ENCODE assay signal across 8 cellular contexts in the genomic region with DNA sequence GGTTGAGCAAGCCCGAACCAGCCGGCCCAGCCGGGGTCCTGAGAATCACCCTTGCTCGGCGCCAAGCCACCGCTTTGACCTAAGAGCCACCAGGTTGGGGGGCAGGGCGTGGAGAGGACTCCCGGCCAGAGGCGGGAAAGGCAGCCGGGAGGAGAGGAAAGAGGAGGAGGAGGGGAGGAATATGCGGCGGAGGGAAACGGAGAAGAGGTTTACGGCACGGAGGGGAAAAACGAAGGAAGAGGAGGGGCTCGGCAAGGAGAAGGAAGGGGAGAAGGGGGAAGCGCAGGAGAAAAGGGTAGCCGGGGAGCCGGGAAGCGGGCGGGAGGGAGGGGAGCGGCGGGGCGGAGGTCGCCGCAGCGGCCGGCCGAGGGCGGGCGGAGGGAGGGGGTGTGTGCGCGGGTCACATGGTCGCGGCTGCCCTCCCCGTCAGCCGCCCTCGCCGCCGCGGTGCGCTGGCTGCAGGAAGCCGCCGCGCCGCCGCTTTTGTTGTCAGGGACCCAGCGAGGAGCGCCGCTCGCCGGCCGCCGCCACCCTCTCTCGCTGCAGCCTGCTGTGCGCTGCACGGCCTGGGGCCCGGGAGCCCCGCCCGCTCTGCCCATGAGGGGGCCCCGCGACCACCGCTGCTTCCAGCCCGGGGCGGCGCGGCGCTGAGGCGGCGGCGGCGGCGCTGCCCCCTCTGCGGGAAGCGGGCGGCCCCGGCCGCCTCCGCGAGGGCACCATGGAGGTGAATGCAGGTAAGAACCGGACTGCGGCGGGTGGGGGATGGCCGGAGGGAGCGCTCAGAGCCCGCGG. TPM values are rescaled to one million over a fixed set of nuclear protein-coding genes. Genes with fewer than 3 reads are reported as not detected.
DNase-seq lines count a peak whose midpoint lies in the region; ATAC-seq and TF ChIP-seq lines count a peak whose summit lies in the region.

A gene (plus strand): TSS at position 426 of the 792 bp plus-strand sequence. CDS start 293 bp downstream, at position 719.

- H3K9me3 Mint-ChIP-seq in activated CD8-positive, alpha-beta T cell treated with anti-CD3 and anti-CD28 coated beads for 36 hours: no peaks in the 10 kb centered on the region

- CTCF ChIA-PET in activated CD8-positive, alpha-beta T cell treated with anti-CD3 and anti-CD28 coated beads for 36 hours (lab: Charles Lee): interaction anchor here (1.9 kb wide), 1 partner anchor 56 kb away, joined by 7 read pairs; no protein-coding TSS in a partner anchor

- no peak for TF ChIP-seq CTCF in activated CD8-positive, alpha-beta T cell treated with anti-CD3 and anti-CD28 coated beads for 36 hours (IDR thresholded peaks at IDR 0.05)
- TF ChIP-seq CTCF in lung (IDR thresholded peaks at IDR 0.05; ENCODE audit: control extremely low read depth, extremely low read depth): no peak

- H3K4me1 ChIP-seq in ectodermal cell (ENCODE audit: control insufficient read depth, insufficient read depth, low read length) (peaks cover 13% of the 10 kb centered on the region), lung (ENCODE audit: control insufficient read depth in 2 of 2, insufficient read depth in 2 of 2, low read length in 2 of 2) (peaks cover 5 to 27% of the 10 kb centered on the region in 2 donors)

- POLR2A ChIA-PET in activated CD8-positive, alpha-beta T cell treated with anti-CD3 and anti-CD28 coated beads for 36 hours (lab: Charles Lee): interaction anchor here (0.8 to 2.1 kb wide), 2 partner anchors 20 to 27 kb away, joined by 4 to 28 read pairs; a partner anchor contains a TSS

- ATAC-seq in GM18907 (IDR thresholded peaks at IDR 0.05; ENCODE audit: unreplicated experiment) (peak; percentile 67), HG03135 (IDR thresholded peaks at IDR 0.05; ENCODE audit: unreplicated experiment) (peak; percentile 55), lung (ENCODE audit: insufficient read depth, low FRiP score) (peak; percentile 66)
- ATAC-seq in activated CD8-positive, alpha-beta T cell treated with anti-CD3 and anti-CD28 coated beads for 36 hours: peak; percentile 46

- 0 to 1% methylated on average over 88 of the region's 88 CpGs for WGBS in ectodermal cell, 2 experiments
- WGBS in lung, 2 donors: 1% methylated on average over 38 to 87 of the region's 88 CpGs

- H3K4me3 Mint-ChIP-seq in activated CD8-positive, alpha-beta T cell treated with anti-CD3 and anti-CD28 coated beads for 36 hours: peak within 1 kb of the TSS; percentile 84

- H3K27me3 ChIP-seq in ectodermal cell (ENCODE audit: control insufficient read depth, insufficient read depth, low read length, poor library complexity, severe bottlenecking) (no peaks in the 10 kb centered on the region), lung (ENCODE audit: control insufficient read depth, insufficient read depth) (no peaks in the 10 kb centered on the region)

- H3K4me3 ChIP-seq in ectodermal cell (ENCODE audit: insufficient read depth, low read depth, low read length): peak within 1 kb of the TSS; percentile 64
- H3K4me3 ChIP-seq in lung: peak within 1 kb of the TSS; percentile 84

- H3K36me3 ChIP-seq in ectodermal cell (ENCODE audit: control insufficient read depth, insufficient read depth, low read length) (no peaks in the 10 kb centered on the region), lung (ENCODE audit: control insufficient read depth in 2 of 2, insufficient read depth in 2 of 2, low read length in 2 of 2) (no peaks in the 10 kb centered on the region)

- H3K27ac Mint-ChIP-seq in activated CD8-positive, alpha-beta T cell treated with anti-CD3 and anti-CD28 coated beads for 36 hours: peak within 1 kb of the TSS; percentile 93

- H3K4me1 Mint-ChIP-seq in activated CD8-positive, alpha-beta T cell treated with anti-CD3 and anti-CD28 coated beads for 36 hours (ENCODE audit: low read depth): peaks cover 32% of the 10 kb centered on the region

- intact Hi-C loops in activated CD8-positive, alpha-beta T cell treated with anti-CD3 and anti-CD28 coated beads for 36 hours (cut with micrococcal nuclease): loop anchor here (2.0 kb wide), 1 partner anchor 28 kb away; a partner anchor contains a TSS

- DNase-seq in Ammon's horn (ENCODE audit: low spot score) (peak; percentile 92), NCI-H524 treated with DMSO at 0.1 percent for 48 hours (lab: John Stamatoyannopoulos, UW) (peak; percentile 46), lung (ENCODE audit: low spot score) (peak; percentile 78)
- peak; percentile 82 for DNase-seq in activated CD8-positive, alpha-beta T cell treated with anti-CD3 and anti-CD28 coated beads for 36 hours
- DNase-seq in stimulated activated CD4-positive, alpha-beta T cell treated with anti-CD3 and anti-CD28 coated beads, TNF-alpha, amount 100 ng/mL, for 24 hours (ENCODE audit: low read depth in 3 of 3): peak; percentile 41 to 73 (median 52)

- no peaks in the 10 kb centered on the region for H3K36me3 Mint-ChIP-seq in activated CD8-positive, alpha-beta T cell treated with anti-CD3 and anti-CD28 coated beads for 36 hours (ENCODE audit: low read depth)

- H3K27me3 Mint-ChIP-seq in activated CD8-positive, alpha-beta T cell treated with anti-CD3 and anti-CD28 coated beads for 36 hours: peaks cover 10% of the 10 kb centered on the region

- H3K27ac ChIP-seq in ectodermal cell (ENCODE audit: insufficient read depth, low read depth, low read length, poor library complexity, severe bottlenecking) (peak within 1 kb of the TSS; percentile 99), lung (ENCODE audit: low read depth in 1 of 2, low read length in 1 of 2) (peak within 1 kb of the TSS; percentile 94 to 98)

- H3K9me3 ChIP-seq in ectodermal cell (ENCODE audit: control insufficient read depth, low read length) (no peaks in the 10 kb centered on the region), lung (ENCODE audit: control insufficient read depth in 2 of 2, insufficient read depth in 1 of 2, low read length in 1 of 2) (no peaks in the 10 kb centered on the region)

RNA-seq across cellular contexts. Expression of the gene that starts here (rescaled TPM):
- 1 to 10 TPM; 3.6 to 4.0 TPM for total RNA-seq in activated CD8-positive, alpha-beta T cell treated with anti-CD3 and anti-CD28 coated beads for 36 hours
- polyA plus RNA-seq in ectodermal cell (2013, experiment 1 of 4): 25.6 TPM
- polyA plus RNA-seq in ectodermal cell (2013, experiment 2 of 4): 32.7 TPM
- polyA plus RNA-seq in ectodermal cell (2013, experiment 3 of 4): 28.5 TPM
- polyA plus RNA-seq in ectodermal cell (2013, experiment 4 of 4): 31.3 TPM
- total RNA-seq in lung: 10 to 100 TPM; 33.3 to 35.7 TPM
- 1 to 10 TPM; 6.1 to 9.1 TPM for polyA plus RNA-seq in lung

Comparison
In these comparisons a context has a peak if more than half of its experiments do, and no peak if none do; other contexts are left out.
1. Peak in every context shown above with its lines: DNase-seq, ATAC-seq, H3K4me3 ChIP-seq and H3K27ac ChIP-seq.
2. RNA of the gene that starts here (total RNA-seq): 33.3 to 35.7 TPM in lung; 3.6 to 4.0 TPM in activated CD8-positive, alpha-beta T cell treated with anti-CD3 and anti-CD28 coated beads for 36 hours; every median in the first group is over 4 times any median in the second.